20 cellular contexts compared by ENCODE assay signal in genomic region chr7:40475681-40475982, GRCh38.
DNase-seq lines count a peak whose midpoint lies in the region; ATAC-seq lines count a peak whose summit lies in the region.
"Had no signal": no experiment of that assay in that cellular context is flagged by ENCODE, and none has a peak within 500 bp of the region (broad histone marks: within the 10 kb centered on the region; RNA-seq: fewer than 3 reads in every experiment).

No MANE protein-coding gene starts in this region.

- H3K9me3 Mint-ChIP-seq in stimulated activated naive CD8-positive, alpha-beta T cell treated with anti-CD3 and anti-CD28 coated beads, Interleukin-15, amount 100 ng/mL, for 72 hours: no peaks in the 10 kb centered on the region
- no peaks in the 10 kb centered on the region for H3K9me3 Mint-ChIP-seq in T-helper 2 cell treated with Interferon-gamma antibody and Interleukin-4, amounts not matched to agents 5 μg/mL and 100 μg/mL, for 36 hours
- H3K9me3 Mint-ChIP-seq in activated T-helper 2 cell treated with anti-CD3 and anti-CD28 coated beads, Interferon-gamma antibody, Interleukin-2, Interleukin-4, amounts not matched to agents 10 μg/mL and 5 μg/mL and 100 μg/mL, durations not matched to agents 14 hours and 24 hours and 36 hours: no peaks in the 10 kb centered on the region
- H3K9me3 Mint-ChIP-seq: activated CD4-positive, alpha-beta T cell treated with anti-CD3 and anti-CD28 coated beads, Interleukin-2, amount 10 ng/mL, durations not matched to agents 7 days and 5 days; nephron progenitor cell had no signal

- no peaks in the 10 kb centered on the region for H3K27me3 Mint-ChIP-seq in stimulated activated naive CD8-positive, alpha-beta T cell treated with anti-CD3 and anti-CD28 coated beads, Interleukin-15, amount 100 ng/mL, for 72 hours
- H3K27me3 Mint-ChIP-seq in T-helper 2 cell treated with Interferon-gamma antibody and Interleukin-4, amounts not matched to agents 5 μg/mL and 100 μg/mL, for 36 hours (ENCODE audit: low read depth): peaks cover 2% of the 10 kb centered on the region
- H3K27me3 Mint-ChIP-seq in activated T-helper 2 cell treated with anti-CD3 and anti-CD28 coated beads, Interferon-gamma antibody, Interleukin-2, Interleukin-4, amounts not matched to agents 10 μg/mL and 5 μg/mL and 100 μg/mL, durations not matched to agents 14 hours and 24 hours and 36 hours (ENCODE audit: low read depth): no peaks in the 10 kb centered on the region

- intact Hi-C loops in activated T-helper 2 cell treated with anti-CD3 and anti-CD28 coated beads, Interferon-gamma antibody, Interleukin-2, Interleukin-4, amounts not matched to agents 10 μg/mL and 5 μg/mL and 100 μg/mL, durations not matched to agents 14 hours and 24 hours and 36 hours (cut with micrococcal nuclease): no loop called here

- no peaks in the 10 kb centered on the region for H3K36me3 Mint-ChIP-seq in T-helper 2 cell treated with Interferon-gamma antibody and Interleukin-4, amounts not matched to agents 5 μg/mL and 100 μg/mL, for 36 hours (ENCODE audit: low read depth)
- H3K36me3 Mint-ChIP-seq in activated T-helper 2 cell treated with anti-CD3 and anti-CD28 coated beads, Interferon-gamma antibody, Interleukin-2, Interleukin-4, amounts not matched to agents 10 μg/mL and 5 μg/mL and 100 μg/mL, durations not matched to agents 14 hours and 24 hours and 36 hours (ENCODE audit: low read depth): no peaks in the 10 kb centered on the region

- H3K27ac Mint-ChIP-seq in stimulated activated naive CD8-positive, alpha-beta T cell treated with anti-CD3 and anti-CD28 coated beads, Interleukin-15, amount 100 ng/mL, for 72 hours: peak overlapping the region in 1 of 2 donors; percentile 52
- H3K27ac Mint-ChIP-seq in T-helper 2 cell treated with Interferon-gamma antibody and Interleukin-4, amounts not matched to agents 5 μg/mL and 100 μg/mL, for 36 hours: no peak overlapping the region
- no peak overlapping the region for H3K27ac Mint-ChIP-seq in activated T-helper 2 cell treated with anti-CD3 and anti-CD28 coated beads, Interferon-gamma antibody, Interleukin-2, Interleukin-4, amounts not matched to agents 10 μg/mL and 5 μg/mL and 100 μg/mL, durations not matched to agents 14 hours and 24 hours and 36 hours
- H3K27ac Mint-ChIP-seq: nephron progenitor cell had no signal

- no peak overlapping the region for H3K4me3 Mint-ChIP-seq in stimulated activated naive CD8-positive, alpha-beta T cell treated with anti-CD3 and anti-CD28 coated beads, Interleukin-15, amount 100 ng/mL, for 72 hours
- no peak overlapping the region for H3K4me3 Mint-ChIP-seq in T-helper 2 cell treated with Interferon-gamma antibody and Interleukin-4, amounts not matched to agents 5 μg/mL and 100 μg/mL, for 36 hours
- H3K4me3 Mint-ChIP-seq in activated T-helper 2 cell treated with anti-CD3 and anti-CD28 coated beads, Interferon-gamma antibody, Interleukin-2, Interleukin-4, amounts not matched to agents 10 μg/mL and 5 μg/mL and 100 μg/mL, durations not matched to agents 14 hours and 24 hours and 36 hours (ENCODE audit: low read depth): no peak overlapping the region
- H3K4me3 Mint-ChIP-seq: activated CD4-positive, alpha-beta T cell treated with anti-CD3 and anti-CD28 coated beads, Interleukin-2, amount 10 ng/mL, durations not matched to agents 7 days and 5 days; nephron progenitor cell had no signal

- no peak for DNase-seq in stimulated activated naive CD8-positive, alpha-beta T cell treated with anti-CD3 and anti-CD28 coated beads, Interleukin-15, amount 100 ng/mL, for 72 hours
- DNase-seq in stimulated activated naive CD8-positive, alpha-beta T cell treated with anti-CD3 and anti-CD28 coated beads, Interleukin-15, Interleukin-2, amounts not matched to agents 100 U/mL and 50 U/mL, for 24 hours: no peak
- DNase-seq in T-helper 2 cell treated with Interferon-gamma antibody and Interleukin-4, amounts not matched to agents 5 μg/mL and 100 μg/mL, for 36 hours (ENCODE audit: low spot score): no peak
- DNase-seq in DMS153 treated with DMSO at 0.1 percent for 48 hours (lab: John Stamatoyannopoulos, UW; ENCODE audit: unreplicated experiment) (no peak), DMS53 (lab: John Stamatoyannopoulos, UW) (no peak)
- no peak for DNase-seq in activated T-helper 2 cell treated with anti-CD3 and anti-CD28 coated beads, Interferon-gamma antibody, Interleukin-2, Interleukin-4, amounts not matched to agents 10 μg/mL and 5 μg/mL and 100 μg/mL, durations not matched to agents 14 hours and 24 hours and 36 hours (ENCODE audit: low spot score)
- DNase-seq: activated CD4-positive, alpha-beta T cell treated with anti-CD3 and anti-CD28 coated beads, Interleukin-2, amount 10 ng/mL, durations not matched to agents 7 days and 5 days; COR-L47; DMS79 treated with DMSO at 0.1 percent for 48 hours; lower lobe of right lung; mucosa of descending colon; NCI-H1105 treated with DMSO at 0.1 percent for 48 hours; NCI-H2081 treated with DMSO at 0.1 percent for 48 hours; NCI-H446; NCI-H82; nephron progenitor cell; pancreas; stimulated activated CD4-positive, alpha-beta T cell treated with anti-CD3 and anti-CD28 coated beads, Interleukin-2, amount 100 ng/mL, for 24 hours had no signal

- peaks cover 21% of the 10 kb centered on the region for H3K4me1 Mint-ChIP-seq in stimulated activated naive CD8-positive, alpha-beta T cell treated with anti-CD3 and anti-CD28 coated beads, Interleukin-15, amount 100 ng/mL, for 72 hours
- peaks cover 6% of the 10 kb centered on the region for H3K4me1 Mint-ChIP-seq in T-helper 2 cell treated with Interferon-gamma antibody and Interleukin-4, amounts not matched to agents 5 μg/mL and 100 μg/mL, for 36 hours (ENCODE audit: low read depth)
- peaks cover 7% of the 10 kb centered on the region for H3K4me1 Mint-ChIP-seq in activated T-helper 2 cell treated with anti-CD3 and anti-CD28 coated beads, Interferon-gamma antibody, Interleukin-2, Interleukin-4, amounts not matched to agents 10 μg/mL and 5 μg/mL and 100 μg/mL, durations not matched to agents 14 hours and 24 hours and 36 hours (ENCODE audit: low read depth)
- H3K4me1 Mint-ChIP-seq: nephron progenitor cell had no signal

- peak; percentile 61 for ATAC-seq in stimulated activated naive CD8-positive, alpha-beta T cell treated with anti-CD3 and anti-CD28 coated beads, Interleukin-15, amount 100 ng/mL, for 72 hours
- ATAC-seq in stimulated activated naive CD8-positive, alpha-beta T cell treated with anti-CD3 and anti-CD28 coated beads, Interleukin-15, Interleukin-2, amounts not matched to agents 100 U/mL and 50 U/mL, for 24 hours: no peak
- ATAC-seq in GM21515 (IDR thresholded peaks at IDR 0.05; ENCODE audit: unreplicated experiment): peak; percentile 4
- peak; percentile 14 for ATAC-seq in HG03354 (IDR thresholded peaks at IDR 0.05; ENCODE audit: poor library complexity, severe bottlenecking, unreplicated experiment)
- ATAC-seq: lower lobe of right lung, mucosa of descending colon, pancreas had no signal
